ENCODE assay signal across 13 cellular contexts in the genomic region with DNA sequence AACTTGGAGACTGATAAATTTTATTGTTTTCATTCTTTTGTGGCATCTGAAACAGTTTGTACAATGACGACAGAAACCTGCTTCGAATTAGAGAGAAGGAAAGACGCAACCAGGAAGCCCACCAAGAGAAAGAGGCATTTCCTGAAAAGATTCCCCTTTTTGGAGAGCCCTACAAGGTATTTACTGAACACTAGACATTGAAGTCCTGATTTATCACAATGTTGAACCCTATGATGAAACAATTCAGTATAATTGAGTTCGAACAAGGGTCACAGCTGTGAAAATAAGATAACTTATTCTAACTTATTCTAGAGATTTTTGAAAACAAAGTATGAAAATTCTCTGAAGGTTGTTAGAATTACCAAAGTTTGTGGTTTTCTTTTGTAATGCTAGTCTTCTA.
DNase-seq lines count a peak whose midpoint lies in the region; ATAC-seq and TF ChIP-seq lines count a peak whose summit lies in the region.
"Had no signal": no experiment of that assay in that cellular context is flagged by ENCODE, and none has a peak within 500 bp of the region (broad histone marks: within the 10 kb centered on the region; RNA-seq: fewer than 3 reads in every experiment).

No MANE protein-coding gene starts in this region.

- H3K4me3 ChIP-seq in Peyer's patch (no peak overlapping the region), thoracic aorta (peak overlapping the region; percentile 62)

- no peak for TF ChIP-seq POLR2A in Peyer's patch (IDR thresholded peaks at IDR 0.05)

- TF ChIP-seq CTCF in Peyer's patch (IDR thresholded peaks at IDR 0.05) = no peak
- no peak for TF ChIP-seq CTCF in thoracic aorta (IDR thresholded peaks at IDR 0.05)

- peaks cover 23 to 25% of the 10 kb centered on the region in 2 donors for H3K4me1 Mint-ChIP-seq in effector memory CD8-positive, alpha-beta T cell (ENCODE audit: low read depth in 2 of 2)
- H3K4me1 Mint-ChIP-seq in stimulated activated naive B cell treated with anti-CD40 and anti-IgM and Interleukin-4, amounts not matched to agents 10 μg/mL and 1 μg/mL and 100 μg/mL, for 72 hours = peaks cover 21 to 23% of the 10 kb centered on the region in 2 donors

- no peak overlapping the region for H3K4me3 Mint-ChIP-seq in effector memory CD8-positive, alpha-beta T cell
- H3K4me3 Mint-ChIP-seq in stimulated activated naive B cell treated with anti-CD40 and anti-IgM and Interleukin-4, amounts not matched to agents 10 μg/mL and 1 μg/mL and 100 μg/mL, for 72 hours = no peak overlapping the region
- H3K4me3 Mint-ChIP-seq: activated T-cell treated with anti-CD3 and anti-CD28 coated beads, Interleukin-2, amount 50 U/mL, for 24 hours; WTC11 had no signal

- H3K27ac Mint-ChIP-seq in effector memory CD8-positive, alpha-beta T cell = no peak overlapping the region
- no peak overlapping the region for H3K27ac Mint-ChIP-seq in stimulated activated naive B cell treated with anti-CD40 and anti-IgM and Interleukin-4, amounts not matched to agents 10 μg/mL and 1 μg/mL and 100 μg/mL, for 72 hours
- H3K27ac Mint-ChIP-seq: activated T-cell treated with anti-CD3 and anti-CD28 coated beads, Interleukin-2, amount 50 U/mL, for 24 hours had no signal

- DNase-seq in Peyer's patch (no peak), dermis blood vessel endothelial cell (peak; percentile 52), lung microvascular endothelial cell (ENCODE audit: low read depth in 2 of 2) (peak; percentile 47 to 74), thoracic aorta (ENCODE audit: low spot score) (no peak), OCI-M1 (lab: John Stamatoyannopoulos, UW) (no peak), DMS114 treated with DMSO at 0.1 percent for 48 hours (lab: John Stamatoyannopoulos, UW; ENCODE audit: unreplicated experiment) (no peak)
- DNase-seq in effector memory CD8-positive, alpha-beta T cell = no peak
- no peak for DNase-seq in stimulated activated naive B cell treated with anti-CD40 and anti-IgM and Interleukin-4, amounts not matched to agents 10 μg/mL and 1 μg/mL and 100 μg/mL, for 72 hours
- DNase-seq: activated T-cell treated with anti-CD3 and anti-CD28 coated beads, Interleukin-2, amount 50 U/mL, for 24 hours; NCI-H2171; RPMI8226 had no signal

- H3K36me3 ChIP-seq in Peyer's patch = peaks cover 0 to 16% (median 0%) of the 10 kb centered on the region in 3 donors
- H3K36me3 ChIP-seq in thoracic aorta = peaks cover 7% of the 10 kb centered on the region

- H3K27me3 ChIP-seq in Peyer's patch (no peaks in the 10 kb centered on the region), thoracic aorta (replicated peaks; ENCODE audit: insufficient read depth) (no peaks in the 10 kb centered on the region)

- H3K9me3 ChIP-seq in Peyer's patch = no peaks in the 10 kb centered on the region
- no peaks in the 10 kb centered on the region for H3K9me3 ChIP-seq in thoracic aorta

- H3K9me3 Mint-ChIP-seq in effector memory CD8-positive, alpha-beta T cell = no peaks in the 10 kb centered on the region
- H3K9me3 Mint-ChIP-seq in stimulated activated naive B cell treated with anti-CD40 and anti-IgM and Interleukin-4, amounts not matched to agents 10 μg/mL and 1 μg/mL and 100 μg/mL, for 72 hours = no peaks in the 10 kb centered on the region
- H3K9me3 Mint-ChIP-seq: activated T-cell treated with anti-CD3 and anti-CD28 coated beads, Interleukin-2, amount 50 U/mL, for 24 hours; WTC11 had no signal

- peak overlapping the region in 3 of 4 donors; percentile 25 to 66 (median 32) for H3K27ac ChIP-seq in Peyer's patch
- H3K27ac ChIP-seq in thoracic aorta = peak overlapping the region; percentile 66 to 90

- peaks cover 42% of the 10 kb centered on the region for H3K36me3 Mint-ChIP-seq in effector memory CD8-positive, alpha-beta T cell (ENCODE audit: insufficient read depth)
- H3K36me3 Mint-ChIP-seq in stimulated activated naive B cell treated with anti-CD40 and anti-IgM and Interleukin-4, amounts not matched to agents 10 μg/mL and 1 μg/mL and 100 μg/mL, for 72 hours = peaks cover 14 to 31% of the 10 kb centered on the region in 2 donors

- peaks cover 0 to 8% (median 0%) of the 10 kb centered on the region in 4 donors for H3K4me1 ChIP-seq in Peyer's patch
- peaks cover 40 to 58% of the 10 kb centered on the region in 2 donors for H3K4me1 ChIP-seq in thoracic aorta (ENCODE audit: control insufficient read depth in 1 of 2, low read depth in 2 of 2)

- ATAC-seq in thoracic aorta (ENCODE audit: insufficient number of reproducible peaks, low FRiP score, low read depth) = no peak
- ATAC-seq in effector memory CD8-positive, alpha-beta T cell (replicated peaks) = no peak
- no peak for ATAC-seq in stimulated activated naive B cell treated with anti-CD40 and anti-IgM and Interleukin-4, amounts not matched to agents 10 μg/mL and 1 μg/mL and 100 μg/mL, for 72 hours (replicated peaks)
- ATAC-seq: HCT116, WTC11 had no signal

- no peaks in the 10 kb centered on the region for H3K27me3 Mint-ChIP-seq in effector memory CD8-positive, alpha-beta T cell
- H3K27me3 Mint-ChIP-seq in stimulated activated naive B cell treated with anti-CD40 and anti-IgM and Interleukin-4, amounts not matched to agents 10 μg/mL and 1 μg/mL and 100 μg/mL, for 72 hours = no peaks in the 10 kb centered on the region
- H3K27me3 Mint-ChIP-seq: activated T-cell treated with anti-CD3 and anti-CD28 coated beads, Interleukin-2, amount 50 U/mL, for 24 hours had no signal

Comparison
In these comparisons a context has a peak if more than half of its experiments do, and no peak if none do; other contexts are left out.
1. DNase-seq: peak in dermis blood vessel endothelial cell (single experiment) and lung microvascular endothelial cell (2 of 2); none in Peyer's patch (0 of 3), thoracic aorta (single experiment), effector memory CD8-positive, alpha-beta T cell (0 of 3), OCI-M1 (single experiment), DMS114 treated with DMSO at 0.1 percent for 48 hours (single experiment) and stimulated activated naive B cell treated with anti-CD40 and anti-IgM and Interleukin-4, amounts not matched to agents 10 μg/mL and 1 μg/mL and 100 μg/mL, for 72 hours (single experiment).